9 cellular contexts compared by ENCODE assay signal in the genomic region with DNA sequence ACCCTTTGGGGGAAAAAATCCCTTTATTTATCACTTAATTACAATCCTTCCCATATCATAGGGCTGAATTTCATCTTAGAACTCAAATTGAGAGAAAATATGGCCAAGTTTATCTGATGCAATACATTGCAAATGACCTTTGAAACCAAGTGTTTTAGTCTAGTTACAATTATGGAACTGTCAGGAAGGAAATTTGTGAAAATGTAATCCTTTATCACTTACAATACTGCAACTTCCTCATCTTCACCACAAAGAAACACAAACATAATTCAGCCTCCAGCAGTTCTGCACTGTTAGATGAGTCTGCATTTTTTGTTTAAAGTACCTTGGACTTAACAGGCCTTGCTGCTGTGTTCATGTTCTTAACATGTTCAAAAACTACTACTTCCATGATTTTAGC. TPM values are rescaled to one million over a fixed set of nuclear protein-coding genes. Genes with fewer than 3 reads are reported as not detected.
DNase-seq lines count a peak whose midpoint lies in the region; ATAC-seq and TF ChIP-seq lines count a peak whose summit lies in the region.
"Had no signal": no experiment of that assay in that cellular context is flagged by ENCODE, and none has a peak within 500 bp of the region (broad histone marks: within the 10 kb centered on the region; RNA-seq: fewer than 3 reads in every experiment).

No MANE protein-coding gene starts in this region.

- peak overlapping the region; percentile 78 to 88 for H3K27ac Mint-ChIP-seq in natural killer cell

- no peak overlapping the region for H2AFZ ChIP-seq in Loucy (ENCODE audit: low read length)

- peak overlapping the region; percentile 85 for H3K4me2 ChIP-seq in Loucy (ENCODE audit: low read depth, low read length, poor library complexity, severe bottlenecking)

- peak overlapping the region; percentile 63 for H3K4me3 Mint-ChIP-seq in natural killer cell

- ATAC-seq in natural killer cell = no peak

- H3F3A ChIP-seq in Loucy (ENCODE audit: low read depth) = peaks cover 12% of the 10 kb centered on the region; the same call in 1 of the 2 replicates

- no peaks in the 10 kb centered on the region for H3K9me3 Mint-ChIP-seq in natural killer cell

- H3K9me2 ChIP-seq in Loucy (replicated peaks; ENCODE audit: low read depth, low read length) = no peaks in the 10 kb centered on the region

- TF ChIP-seq EP300 in sigmoid colon (IDR thresholded peaks at IDR 0.05) = no peak

- H3K4me3 ChIP-seq in Loucy (ENCODE audit: low read length, poor library complexity, severe bottlenecking) (peak overlapping the region; percentile 62), sigmoid colon (no peak overlapping the region)

- intact Hi-C loops in natural killer cell (cut with micrococcal nuclease) (loop anchor here (10.0 kb wide), 1 partner anchor 119 kb away; a partner anchor contains a TSS), sigmoid colon (cut with DNase I) (no loop called here)

- H3K4me1 ChIP-seq in Loucy (ENCODE audit: insufficient read depth, low read length, poor library complexity, severe bottlenecking) (peaks cover 67% of the 10 kb centered on the region), sigmoid colon (peaks cover 0 to 46% (median 37%) of the 10 kb centered on the region in 4 donors)

- H3K36me3 Mint-ChIP-seq in natural killer cell = no peaks in the 10 kb centered on the region

- no peaks in the 10 kb centered on the region for H4K20me1 ChIP-seq in Loucy (ENCODE audit: insufficient read depth, low read length, poor library complexity, severe bottlenecking)

- H3K27me3 ChIP-seq in Loucy (ENCODE audit: insufficient read depth, low read length, poor library complexity, severe bottlenecking) (no peaks in the 10 kb centered on the region), sigmoid colon (no peaks in the 10 kb centered on the region)

- DNase-seq in ELR (ENCODE audit: low read depth) = peak; percentile 23
- DNase-seq in amniotic epithelial cell (ENCODE audit: low read depth) = peak; percentile 19
- no peak for DNase-seq in natural killer cell
- no peak for DNase-seq in NCI-H526 treated with DMSO at 0.1 percent for 48 hours (lab: John Stamatoyannopoulos, UW)
- no peak for DNase-seq in sigmoid colon
- DNase-seq in substantia nigra (lab: John Stamatoyannopoulos, UW) = no peak
- DNase-seq in activated T-cell treated with anti-CD3 and anti-CD28 coated beads, Interleukin-2, amount 50 U/mL, for 1 hour = no peak
- DNase-seq: stimulated activated CD4-positive, alpha-beta T cell treated with anti-CD3 and anti-CD28 coated beads, Interleukin-4, amount 100 ng/mL, for 1 hour had no signal

- TF ChIP-seq POLR2A in sigmoid colon (IDR thresholded peaks at IDR 0.05) = no peak

- peaks cover 56% of the 10 kb centered on the region for H3K79me2 ChIP-seq in Loucy (ENCODE audit: insufficient read depth, low read length)

- TF ChIP-seq CTCF in Loucy (conservative IDR thresholded peaks at IDR 0.05; ENCODE audit: low read length) (no peak), natural killer cell (IDR thresholded peaks at IDR 0.05) (no peak), sigmoid colon (IDR thresholded peaks at IDR 0.05) (no peak)

- peak overlapping the region; percentile 78 for H3K9ac ChIP-seq in Loucy (ENCODE audit: low read depth, low read length, poor library complexity, severe bottlenecking)

- no peaks in the 10 kb centered on the region for H3K36me3 ChIP-seq in Loucy (ENCODE audit: insufficient read depth, low read length)
- H3K36me3 ChIP-seq in sigmoid colon = no peaks in the 10 kb centered on the region

- H3K27ac ChIP-seq in sigmoid colon (peak overlapping the region in 1 of 4 donors; percentile 39), substantia nigra (ENCODE audit: low read depth, low read length, poor library complexity, severe bottlenecking) (no peak overlapping the region)

- no peaks in the 10 kb centered on the region for H3K9me3 ChIP-seq in Loucy (ENCODE audit: insufficient read depth, low read depth, low read length)
- H3K9me3 ChIP-seq in sigmoid colon = no peaks in the 10 kb centered on the region

- peaks cover 44 to 54% of the 10 kb centered on the region in 2 donors for H3K4me1 Mint-ChIP-seq in natural killer cell

- H3K27me3 Mint-ChIP-seq in natural killer cell (ENCODE audit: low read depth in 2 of 2) = no peaks in the 10 kb centered on the region

RNA-seq across cellular contexts. Expression of a gene that starts 4.6 kb away (rescaled TPM):
- total RNA-seq in natural killer cell = 10 to 100 TPM; 41.6 to 53.6 (median 43.8) TPM
- 10 to 100 TPM; 49.0 to 58.7 (median 55.4) TPM for total RNA-seq in sigmoid colon
- polyA plus RNA-seq in sigmoid colon = 10 to 100 TPM in 1 of 3 donors, 1 to 10 TPM in 2; 7.6 to 23.6 (median 8.4) TPM

RNA-seq across cellular contexts. Expression of a gene that starts 4.8 kb away (rescaled TPM):
- total RNA-seq in natural killer cell (under 1 TPM in 2 of 3 donors, not detected in 1; 0.47 to 0.53 TPM), sigmoid colon (1 to 10 TPM in 3 of 4 donors, under 1 TPM in 1; 0.81 to 6.6 (median 5.3) TPM)
- polyA plus RNA-seq in sigmoid colon = 10 to 100 TPM in 2 of 3 donors, 1 to 10 TPM in 1; 4.3 to 24.0 (median 20.4) TPM

Comparison
In these comparisons a context has a peak if more than half of its experiments do, and no peak if none do; other contexts are left out.
1. DNase-seq: peak in ELR (single experiment) and amniotic epithelial cell (single experiment); none in natural killer cell (single experiment), NCI-H526 treated with DMSO at 0.1 percent for 48 hours (single experiment), sigmoid colon (single experiment), substantia nigra (0 of 49) and activated T-cell treated with anti-CD3 and anti-CD28 coated beads, Interleukin-2, amount 50 U/mL, for 1 hour (single experiment).